In genomic region chr5:111427762-111428161, GRCh38 we compare ENCODE assay signal across 20 cellular contexts.
"Had no signal": no experiment of that assay in that cellular context is flagged by ENCODE, and none has a peak within 500 bp of the region (broad histone marks: within the 10 kb centered on the region; RNA-seq: fewer than 3 reads in every experiment).

No MANE protein-coding gene starts in this region.

- H3K27me3 ChIP-seq: cardiac muscle cell, esophagus squamous epithelium, heart right ventricle, spleen had no signal

- FAIRE-seq: endothelial cell of umbilical vein had no signal

- H3K4me3 ChIP-seq: cardiac muscle cell, esophagus squamous epithelium, heart right ventricle, mucosa of descending colon, spleen had no signal

- H3K9me3 ChIP-seq: esophagus squamous epithelium, mucosa of descending colon had no signal

- H3K27ac Mint-ChIP-seq: dendritic cell treated with granulocyte-macrophage colony-stimulating factor and Interleukin-4, amounts not matched to agents 40 ng/mL and 50 ng/mL, for 4 days; natural killer cell had no signal

- H3K36me3 ChIP-seq: cardiac muscle cell, esophagus squamous epithelium, heart right ventricle, spleen had no signal

- H3K4me3 Mint-ChIP-seq: dendritic cell treated with granulocyte-macrophage colony-stimulating factor and Interleukin-4, amounts not matched to agents 40 ng/mL and 50 ng/mL, for 4 days; immature natural killer cell; natural killer cell had no signal

- H3K4me1 ChIP-seq: esophagus squamous epithelium, heart right ventricle, spleen had no signal

- H3K9me3 Mint-ChIP-seq: dendritic cell treated with granulocyte-macrophage colony-stimulating factor and Interleukin-4, amounts not matched to agents 40 ng/mL and 50 ng/mL, for 4 days had no signal

- H3K27ac ChIP-seq: cardiac muscle cell, esophagus squamous epithelium, heart right ventricle, spleen had no signal

- H3K36me3 Mint-ChIP-seq: natural killer cell had no signal

- H3K4me1 Mint-ChIP-seq: immature natural killer cell, natural killer cell had no signal

- DNase-seq: activated CD4-positive, alpha-beta T cell treated with anti-CD3 and anti-CD28 coated beads, Interleukin-2, amount 50 U/mL, for 1 hour; activated CD8-positive, alpha-beta memory T cell treated with anti-CD3 and anti-CD28 coated beads, Interleukin-2, amount 50 U/mL, for 4 hours; activated effector memory CD4-positive, alpha-beta T cell treated with Interleukin-2 at 50 U/mL for 16 hours; activated naive CD4-positive, alpha-beta T cell treated with anti-CD3 and anti-CD28 coated beads, Interleukin-2, amount 50 U/mL, for 16 hours; activated T-cell treated with anti-CD3 and anti-CD28 coated beads, Interleukin-2, amount 50 U/mL, for 48 hours; effector CD8-positive, alpha-beta T cell; esophagus squamous epithelium; heart right ventricle; immature natural killer cell; left ventricle myocardium superior; mucosa of descending colon; natural killer cell; spleen; stimulated activated CD4-positive, alpha-beta T cell treated with anti-CD3 and anti-CD28 coated beads, Interleukin-4, amount 100 ng/mL, for 4 hours; stimulated activated naive CD4-positive, alpha-beta T cell; T-helper 1 cell; T1000 had no signal

- ATAC-seq: heart right ventricle, left ventricle myocardium superior, mucosa of descending colon, natural killer cell had no signal

- H3K27me3 Mint-ChIP-seq: dendritic cell treated with granulocyte-macrophage colony-stimulating factor and Interleukin-4, amounts not matched to agents 40 ng/mL and 50 ng/mL, for 4 days had no signal
